Comparison of ENCODE assay signal across 15 cellular contexts in genomic region chr21:31460985-31461384, GRCh38.
"Had no signal": no experiment of that assay in that cellular context is flagged by ENCODE, and none has a peak within 500 bp of the region (broad histone marks: within the 10 kb centered on the region; RNA-seq: fewer than 3 reads in every experiment).

No MANE protein-coding gene starts in this region.

- H3K4me3 Mint-ChIP-seq: activated CD4-positive, alpha-beta memory T cell treated with anti-CD3 and anti-CD28 coated beads for 36 hours; nephron; stimulated activated memory B cell treated with anti-CD40 and anti-IgM and Interleukin-4, amounts not matched to agents 10 μg/mL and 1 μg/mL and 100 μg/mL, for 72 hours had no signal

- H3K36me3 Mint-ChIP-seq: activated CD4-positive, alpha-beta memory T cell treated with anti-CD3 and anti-CD28 coated beads for 36 hours; stimulated activated memory B cell treated with anti-CD40 and anti-IgM and Interleukin-4, amounts not matched to agents 10 μg/mL and 1 μg/mL and 100 μg/mL, for 72 hours had no signal

- H3K4me1 Mint-ChIP-seq: stimulated activated memory B cell treated with anti-CD40 and anti-IgM and Interleukin-4, amounts not matched to agents 10 μg/mL and 1 μg/mL and 100 μg/mL, for 72 hours had no signal

- ATAC-seq: lower lobe of right lung; stimulated activated memory B cell treated with anti-CD40 and anti-IgM and Interleukin-4, amounts not matched to agents 10 μg/mL and 1 μg/mL and 100 μg/mL, for 72 hours had no signal

- DNase-seq: activated CD4-positive, alpha-beta memory T cell treated with anti-CD3 and anti-CD28 coated beads for 36 hours; activated CD4-positive, CD25-positive, alpha-beta regulatory T cell treated with anti-CD3 and anti-CD28 coated beads, Interleukin-2, amount 50 U/mL, for 72 hours; adrenal gland; effector CD4-positive, alpha-beta T cell; hypothalamus; islet precursor cell; lower lobe of right lung; sigmoid colon; stimulated activated CD4-positive, alpha-beta T cell treated with anti-CD3 and anti-CD28 coated beads, Interleukin-4, amount 100 ng/mL, for 24 hours; substantia nigra; T-helper 2 cell; uterus had no signal

- H3K9me3 Mint-ChIP-seq: activated CD4-positive, alpha-beta memory T cell treated with anti-CD3 and anti-CD28 coated beads for 36 hours; activated T-helper 2 cell treated with anti-CD3 and anti-CD28 coated beads, Interferon-gamma antibody, Interleukin-2, Interleukin-4, amounts not matched to agents 10 μg/mL and 5 μg/mL and 100 μg/mL, durations not matched to agents 14 hours and 24 hours and 36 hours; nephron had no signal

- H3K27me3 Mint-ChIP-seq: activated CD4-positive, alpha-beta memory T cell treated with anti-CD3 and anti-CD28 coated beads for 36 hours; stimulated activated memory B cell treated with anti-CD40 and anti-IgM and Interleukin-4, amounts not matched to agents 10 μg/mL and 1 μg/mL and 100 μg/mL, for 72 hours had no signal

- H3K27ac Mint-ChIP-seq: activated CD4-positive, alpha-beta memory T cell treated with anti-CD3 and anti-CD28 coated beads for 36 hours; activated T-helper 2 cell treated with anti-CD3 and anti-CD28 coated beads, Interferon-gamma antibody, Interleukin-2, Interleukin-4, amounts not matched to agents 10 μg/mL and 5 μg/mL and 100 μg/mL, durations not matched to agents 14 hours and 24 hours and 36 hours; nephron; stimulated activated memory B cell treated with anti-CD40 and anti-IgM and Interleukin-4, amounts not matched to agents 10 μg/mL and 1 μg/mL and 100 μg/mL, for 72 hours had no signal
